ENCODE assay signal across 8 cellular contexts in the genomic region with DNA sequence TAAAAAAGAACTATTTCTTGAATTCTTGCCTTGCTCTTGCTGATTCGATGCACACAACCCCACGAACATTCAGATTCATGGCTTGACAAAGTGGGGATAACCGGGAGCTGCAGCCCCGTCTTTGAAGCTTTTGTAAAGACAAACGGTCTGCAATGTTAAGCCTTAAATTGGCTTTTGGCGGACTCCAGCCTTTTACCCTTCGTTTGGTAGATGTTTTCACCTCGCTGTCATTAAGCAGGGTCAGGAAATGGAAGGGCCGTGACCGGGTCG. TPM values are rescaled to one million over a fixed set of nuclear protein-coding genes. Genes with fewer than 3 reads are reported as not detected.
A peak's percentile ranks its signal among the peaks of the same experiment; 100 is the strongest.
DNase-seq lines count a peak whose midpoint lies in the region; ATAC-seq and TF ChIP-seq lines count a peak whose summit lies in the region.

No MANE protein-coding gene starts in this region.

- peak overlapping the region; percentile 33 for H3K27ac ChIP-seq in OCI-LY3 (ENCODE audit: low read length)

- H3K9me3 Mint-ChIP-seq in nephron progenitor cell, result peaks cover 19% of the 10 kb centered on the region

- H3K27me3 ChIP-seq in OCI-LY3 (ENCODE audit: low read depth, low read length), result peaks cover 17% of the 10 kb centered on the region

- no peaks in the 10 kb centered on the region for H3K36me3 ChIP-seq in OCI-LY3 (replicated peaks; ENCODE audit: low read depth, low read length)

- peak; percentile 57 for DNase-seq in DMS 273 (lab: John Stamatoyannopoulos, UW; ENCODE audit: unreplicated experiment)
- DNase-seq in DMS 273 treated with DMSO at 0.1 percent for 48 hours (lab: John Stamatoyannopoulos, UW), result no peak
- DNase-seq in effector CD4-positive, alpha-beta T cell, result peak; percentile 3
- DNase-seq in nephron progenitor cell, result no peak
- no peak for DNase-seq in ureter (ENCODE audit: low spot score)

- H3K79me2 ChIP-seq in OCI-LY3 (ENCODE audit: low read length), result no peaks in the 10 kb centered on the region; the same call in 1 of the 2 replicates

- peak overlapping the region; percentile 93 for H3K27ac Mint-ChIP-seq in nephron progenitor cell

- H3K4me2 ChIP-seq in OCI-LY3 (ENCODE audit: low read length), result peak overlapping the region; percentile 84

- H3K4me1 Mint-ChIP-seq in nephron progenitor cell, result peaks cover 48% of the 10 kb centered on the region

- H3K9ac ChIP-seq in OCI-LY3 (ENCODE audit: low read length), result peak overlapping the region; percentile 78

- peak overlapping the region; percentile 81 for H2AFZ ChIP-seq in OCI-LY3 (ENCODE audit: low read depth, low read length)

- H4K20me1 ChIP-seq in OCI-LY3 (ENCODE audit: insufficient read depth, low read length), result peaks cover 7% of the 10 kb centered on the region

- H3K4me3 Mint-ChIP-seq in nephron progenitor cell, result peak overlapping the region; percentile 98

- ATAC-seq in GM18520 (IDR thresholded peaks at IDR 0.05; ENCODE audit: unreplicated experiment) (no peak), HG03097 (IDR thresholded peaks at IDR 0.05; ENCODE audit: low FRiP score, unreplicated experiment) (no peak)

- peaks cover 33% of the 10 kb centered on the region for H3K4me1 ChIP-seq in OCI-LY3 (ENCODE audit: low read length)

- no peak for TF ChIP-seq CTCF in OCI-LY3 (IDR thresholded peaks at IDR 0.05; ENCODE audit: low read depth, low read length)
- no peak for TF ChIP-seq CTCF in nephron progenitor cell (IDR thresholded peaks at IDR 0.05)

- peaks cover 7% of the 10 kb centered on the region for H3K27me3 Mint-ChIP-seq in nephron progenitor cell (ENCODE audit: low read depth, poor library complexity)

- H3K36me3 Mint-ChIP-seq in nephron progenitor cell (ENCODE audit: low read depth), result peaks cover 39% of the 10 kb centered on the region

- peak overlapping the region; percentile 84 for H3K4me3 ChIP-seq in OCI-LY3 (ENCODE audit: low read length)

- no peaks in the 10 kb centered on the region for H3K9me3 ChIP-seq in OCI-LY3 (ENCODE audit: insufficient read depth, low read length)

RNA-seq across cellular contexts. Expression of a gene that starts 0.4 kb away (rescaled TPM):
- 31.1 TPM for total RNA-seq in ureter

RNA-seq across cellular contexts. Expression of a gene that starts 21.2 kb away (rescaled TPM):
- total RNA-seq in ureter, result 4.2 TPM

Comparison
In these comparisons a context has a peak if more than half of its experiments do, and no peak if none do; other contexts are left out.
1. DNase-seq: peak in DMS 273 (single experiment) and effector CD4-positive, alpha-beta T cell (single experiment); none in DMS 273 treated with DMSO at 0.1 percent for 48 hours (single experiment), nephron progenitor cell (single experiment) and ureter (single experiment).